Comparison of ENCODE assay signal across 1 cellular context in the genomic region with DNA sequence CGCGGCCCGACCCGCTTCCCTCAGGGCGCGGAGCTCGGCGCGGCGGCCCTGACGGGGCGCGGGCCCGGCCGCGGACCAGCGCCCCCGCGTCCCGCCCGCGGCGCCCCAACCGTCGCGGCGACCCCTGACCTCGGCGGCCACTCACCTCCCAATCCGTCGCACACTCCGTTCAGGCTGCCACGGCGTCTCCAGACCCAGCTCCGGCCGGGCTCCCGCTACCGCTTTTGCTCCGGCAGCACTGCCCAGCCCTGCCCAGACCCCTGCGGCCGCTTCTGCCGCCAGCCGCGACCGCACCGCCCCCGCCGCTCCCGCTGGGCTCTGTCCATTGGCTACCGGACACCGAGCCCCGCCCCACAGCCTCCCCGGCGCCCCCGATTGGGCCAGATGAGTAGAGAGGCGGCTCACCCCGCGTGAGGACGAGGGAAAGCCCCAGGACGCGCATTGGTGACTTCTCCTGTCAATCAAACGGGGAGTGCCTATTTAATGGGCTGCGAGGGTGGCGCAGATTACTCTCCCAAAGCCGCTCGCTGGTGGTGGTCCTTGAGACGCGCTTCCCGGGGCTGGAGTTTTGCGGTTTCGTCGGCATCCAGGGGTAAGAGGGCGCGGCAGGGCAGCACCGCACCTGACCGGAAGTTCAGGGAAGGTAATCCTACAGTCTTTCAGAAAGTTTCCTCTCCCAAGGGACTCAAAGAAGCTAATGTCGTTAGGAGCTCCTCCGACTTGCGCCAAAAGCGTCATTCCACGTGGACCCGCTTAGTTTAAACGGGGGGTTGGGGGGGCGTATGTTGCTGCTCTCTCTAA.
A peak's percentile ranks its signal among the peaks of the same experiment; 100 is the strongest.
TF ChIP-seq lines count a peak whose summit lies in the region.

Gene PACSIN2, minus strand, starts transcription at position 274 of the 801 bp plus-strand sequence. CDS start 103,069 bp downstream, outside the sequence.

TF ChIP-seq in HepG2, 621 proteins besides CTCF, POLR2A, EP300 and RAD21 (continued from another document and continues in another):
- TF ChIP-seq ZNF546 (CRISPR knock-in tag; conservative IDR thresholded peaks at IDR 0.05) = 0 out of 2 replicates have a peak, but pooled peaks have one; percentile 42
- TF ChIP-seq, protein P1, sequence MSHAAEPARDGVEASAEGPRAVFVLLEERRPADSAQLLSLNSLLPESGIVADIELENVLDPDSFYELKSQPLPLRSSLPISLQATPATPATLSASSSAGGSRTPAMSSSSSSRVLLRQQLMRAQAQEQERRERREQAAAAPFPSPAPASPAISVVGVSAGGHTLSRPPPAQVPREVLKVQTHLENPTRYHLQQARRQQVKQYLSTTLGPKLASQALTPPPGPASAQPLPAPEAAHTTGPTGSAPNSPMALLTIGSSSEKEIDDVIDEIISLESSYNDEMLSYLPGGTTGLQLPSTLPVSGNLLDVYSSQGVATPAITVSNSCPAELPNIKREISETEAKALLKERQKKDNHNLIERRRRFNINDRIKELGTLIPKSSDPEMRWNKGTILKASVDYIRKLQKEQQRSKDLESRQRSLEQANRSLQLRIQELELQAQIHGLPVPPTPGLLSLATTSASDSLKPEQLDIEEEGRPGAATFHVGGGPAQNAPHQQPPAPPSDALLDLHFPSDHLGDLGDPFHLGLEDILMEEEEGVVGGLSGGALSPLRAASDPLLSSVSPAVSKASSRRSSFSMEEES (CRISPR knock-in tag; IDR thresholded peaks at IDR 0.05) = 0 out of 2 replicates have a peak, but pooled peaks have one; percentile 29
- peak; percentile 47 to 71; a peak in 3 of 4 replicates for TF ChIP-seq HMGXB4 (CRISPR knock-in tag; IDR thresholded peaks at IDR 0.05; ENCODE audit: borderline replicate concordance in 1 of 2, low read depth in 1 of 2)
- peak; percentile 60; the same call in 1 of the 2 replicates for TF ChIP-seq ZNF235 (CRISPR knock-in tag; IDR thresholded peaks at IDR 0.05; ENCODE audit: borderline replicate concordance)
- TF ChIP-seq ZNF101 (CRISPR knock-in tag; IDR thresholded peaks at IDR 0.05; ENCODE audit: borderline replicate concordance, low read depth) = no peak
- TF ChIP-seq PLSCR1 (CRISPR knock-in tag; IDR thresholded peaks at IDR 0.05; ENCODE audit: borderline replicate concordance) = no peak
- TF ChIP-seq, protein P2, sequence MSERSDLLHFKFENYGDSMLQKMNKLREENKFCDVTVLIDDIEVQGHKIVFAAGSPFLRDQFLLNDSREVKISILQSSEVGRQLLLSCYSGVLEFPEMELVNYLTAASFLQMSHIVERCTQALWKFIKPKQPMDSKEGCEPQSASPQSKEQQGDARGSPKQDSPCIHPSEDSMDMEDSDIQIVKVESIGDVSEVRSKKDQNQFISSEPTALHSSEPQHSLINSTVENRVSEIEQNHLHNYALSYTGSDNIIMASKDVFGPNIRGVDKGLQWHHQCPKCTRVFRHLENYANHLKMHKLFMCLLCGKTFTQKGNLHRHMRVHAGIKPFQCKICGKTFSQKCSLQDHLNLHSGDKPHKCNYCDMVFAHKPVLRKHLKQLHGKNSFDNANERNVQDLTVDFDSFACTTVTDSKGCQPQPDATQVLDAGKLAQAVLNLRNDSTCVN (CRISPR knock-in tag; IDR thresholded peaks at IDR 0.05; ENCODE audit: borderline replicate concordance) = peak; percentile 65; the same call in 1 of the 2 replicates
- TF ChIP-seq PHF8 (CRISPR knock-in tag; IDR thresholded peaks at IDR 0.05) = peak; percentile 77
- no peak for TF ChIP-seq ZMAT3 (CRISPR knock-in tag; conservative IDR thresholded peaks at IDR 0.05)
- TF ChIP-seq ZNF367 (CRISPR knock-in tag; IDR thresholded peaks at IDR 0.05; ENCODE audit: borderline replicate concordance) = no peak
- peak; percentile 56; the same call in 1 of the 2 replicates for TF ChIP-seq MTF1 (CRISPR knock-in tag; IDR thresholded peaks at IDR 0.05)
- no peak for TF ChIP-seq ZNF720 (CRISPR knock-in tag; IDR thresholded peaks at IDR 0.05)
- no peak; the same call in 1 of the 2 replicates for TF ChIP-seq ZNF674 (CRISPR knock-in tag; IDR thresholded peaks at IDR 0.05; ENCODE audit: low read depth)
- TF ChIP-seq, protein P3, sequence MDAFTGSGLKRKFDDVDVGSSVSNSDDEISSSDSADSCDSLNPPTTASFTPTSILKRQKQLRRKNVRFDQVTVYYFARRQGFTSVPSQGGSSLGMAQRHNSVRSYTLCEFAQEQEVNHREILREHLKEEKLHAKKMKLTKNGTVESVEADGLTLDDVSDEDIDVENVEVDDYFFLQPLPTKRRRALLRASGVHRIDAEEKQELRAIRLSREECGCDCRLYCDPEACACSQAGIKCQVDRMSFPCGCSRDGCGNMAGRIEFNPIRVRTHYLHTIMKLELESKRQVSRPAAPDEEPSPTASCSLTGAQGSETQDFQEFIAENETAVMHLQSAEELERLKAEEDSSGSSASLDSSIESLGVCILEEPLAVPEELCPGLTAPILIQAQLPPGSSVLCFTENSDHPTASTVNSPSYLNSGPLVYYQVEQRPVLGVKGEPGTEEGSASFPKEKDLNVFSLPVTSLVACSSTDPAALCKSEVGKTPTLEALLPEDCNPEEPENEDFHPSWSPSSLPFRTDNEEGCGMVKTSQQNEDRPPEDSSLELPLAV (CRISPR knock-in tag; conservative IDR thresholded peaks at IDR 0.05; ENCODE audit: low read depth) = no peak
- TF ChIP-seq, protein P4, sequence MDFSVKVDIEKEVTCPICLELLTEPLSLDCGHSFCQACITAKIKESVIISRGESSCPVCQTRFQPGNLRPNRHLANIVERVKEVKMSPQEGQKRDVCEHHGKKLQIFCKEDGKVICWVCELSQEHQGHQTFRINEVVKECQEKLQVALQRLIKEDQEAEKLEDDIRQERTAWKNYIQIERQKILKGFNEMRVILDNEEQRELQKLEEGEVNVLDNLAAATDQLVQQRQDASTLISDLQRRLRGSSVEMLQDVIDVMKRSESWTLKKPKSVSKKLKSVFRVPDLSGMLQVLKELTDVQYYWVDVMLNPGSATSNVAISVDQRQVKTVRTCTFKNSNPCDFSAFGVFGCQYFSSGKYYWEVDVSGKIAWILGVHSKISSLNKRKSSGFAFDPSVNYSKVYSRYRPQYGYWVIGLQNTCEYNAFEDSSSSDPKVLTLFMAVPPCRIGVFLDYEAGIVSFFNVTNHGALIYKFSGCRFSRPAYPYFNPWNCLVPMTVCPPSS (IDR thresholded peaks at IDR 0.05) = no peak
- TF ChIP-seq LBX2 (CRISPR knock-in tag; IDR thresholded peaks at IDR 0.05; ENCODE audit: borderline replicate concordance) = peak; percentile 73; the same call in 1 of the 2 replicates
- no peak for TF ChIP-seq ZNF24 (IDR thresholded peaks at IDR 0.05)
- peak; percentile 37; the same call in 1 of the 2 replicates for TF ChIP-seq ZNF564 (CRISPR knock-in tag; IDR thresholded peaks at IDR 0.05)
- TF ChIP-seq ZNF660 (CRISPR knock-in tag; IDR thresholded peaks at IDR 0.05; ENCODE audit: borderline replicate concordance, low read depth) = no peak
- no peak for TF ChIP-seq TBP (CRISPR knock-in tag; IDR thresholded peaks at IDR 0.05)
- TF ChIP-seq CENPT (CRISPR knock-in tag; IDR thresholded peaks at IDR 0.05; ENCODE audit: low read depth) = no peak
- peak; percentile 59 for TF ChIP-seq ELF1 (CRISPR knock-in tag; IDR thresholded peaks at IDR 0.05)
- no peak for TF ChIP-seq HMG20B (CRISPR knock-in tag; conservative IDR thresholded peaks at IDR 0.05)
- TF ChIP-seq NFIB (CRISPR knock-in tag; IDR thresholded peaks at IDR 0.05; ENCODE audit: borderline replicate concordance) = no peak
- no peak for TF ChIP-seq HDAC6 (IDR thresholded peaks at IDR 0.05; ENCODE audit: low read depth, low read length)
- no peak for TF ChIP-seq ZNF780A (CRISPR knock-in tag; IDR thresholded peaks at IDR 0.05)
- TF ChIP-seq ATM (IDR thresholded peaks at IDR 0.05; ENCODE audit: borderline replicate concordance) = no peak
- 0 out of 2 replicates have a peak, but pooled peaks have one; percentile 27 for TF ChIP-seq ZNF556 (CRISPR knock-in tag; IDR thresholded peaks at IDR 0.05; ENCODE audit: borderline replicate concordance)
- TF ChIP-seq HNF4G (IDR thresholded peaks at IDR 0.05; ENCODE audit: borderline replicate concordance, low read depth, low read length) = no peak
- no peak for TF ChIP-seq HNF4G (CRISPR knock-in tag; IDR thresholded peaks at IDR 0.05; ENCODE audit: borderline replicate concordance, low read depth)
- no peak for TF ChIP-seq ZNF17 (CRISPR knock-in tag; IDR thresholded peaks at IDR 0.05)
- no peak for TF ChIP-seq ZSCAN29 (CRISPR knock-in tag; conservative IDR thresholded peaks at IDR 0.05)
- TF ChIP-seq CHD2 (IDR thresholded peaks at IDR 0.05; ENCODE audit: low read depth, low read length) = no peak; the same call in 1 of the 2 replicates
- no peak for TF ChIP-seq PAF1 (CRISPR knock-in tag; IDR thresholded peaks at IDR 0.05)
- TF ChIP-seq PRDM15 (CRISPR knock-in tag; IDR thresholded peaks at IDR 0.05) = 0 out of 2 replicates have a peak, but pooled peaks have one; percentile 34
- peak; percentile 69; the same call in 1 of the 2 replicates for TF ChIP-seq ZBTB20 (CRISPR knock-in tag; IDR thresholded peaks at IDR 0.05; ENCODE audit: borderline replicate concordance, low read depth)
- TF ChIP-seq ZKSCAN1 (IDR thresholded peaks at IDR 0.05; ENCODE audit: low read length) = no peak
- 0 out of 2 replicates have a peak, but pooled peaks have one; percentile 20 for TF ChIP-seq ZNF121 (CRISPR knock-in tag; IDR thresholded peaks at IDR 0.05)
- TF ChIP-seq MED13 (CRISPR knock-in tag; IDR thresholded peaks at IDR 0.05) = peak; percentile 34; the same call in 1 of the 2 replicates
- no peak for TF ChIP-seq IRF1 (CRISPR knock-in tag; IDR thresholded peaks at IDR 0.05; ENCODE audit: low read depth)
- no peak for TF ChIP-seq ZNF572 (CRISPR knock-in tag; IDR thresholded peaks at IDR 0.05)
- no peak for TF ChIP-seq ZNF615 (CRISPR knock-in tag; IDR thresholded peaks at IDR 0.05; ENCODE audit: borderline replicate concordance)
- TF ChIP-seq, protein P5, sequence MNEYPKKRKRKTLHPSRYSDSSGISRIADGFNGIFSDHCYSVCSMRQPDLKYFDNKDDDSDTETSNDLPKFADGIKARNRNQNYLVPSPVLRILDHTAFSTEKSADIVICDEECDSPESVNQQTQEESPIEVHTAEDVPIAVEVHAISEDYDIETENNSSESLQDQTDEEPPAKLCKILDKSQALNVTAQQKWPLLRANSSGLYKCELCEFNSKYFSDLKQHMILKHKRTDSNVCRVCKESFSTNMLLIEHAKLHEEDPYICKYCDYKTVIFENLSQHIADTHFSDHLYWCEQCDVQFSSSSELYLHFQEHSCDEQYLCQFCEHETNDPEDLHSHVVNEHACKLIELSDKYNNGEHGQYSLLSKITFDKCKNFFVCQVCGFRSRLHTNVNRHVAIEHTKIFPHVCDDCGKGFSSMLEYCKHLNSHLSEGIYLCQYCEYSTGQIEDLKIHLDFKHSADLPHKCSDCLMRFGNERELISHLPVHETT (CRISPR knock-in tag; conservative IDR thresholded peaks at IDR 0.05) = peak; percentile 67; the same call in 1 of the 2 replicates
